In genomic region chr22:36379593-36380361, GRCh38 we compare ENCODE assay signal across 1 cellular context.
TF ChIP-seq lines count a peak whose summit lies in the region.

No MANE protein-coding gene starts in this region.

TF ChIP-seq in A549, 52 proteins besides CTCF, POLR2A, EP300 and RAD21 (continued from another document):
- TF ChIP-seq USF2 (IDR thresholded peaks at IDR 0.05) (no peak), CEBPB (IDR thresholded peaks at IDR 0.05) (no peak), KDM1A (IDR thresholded peaks at IDR 0.05; ENCODE audit: low read depth) (no peak), MAZ (IDR thresholded peaks at IDR 0.05; ENCODE audit: borderline replicate concordance, low read depth, low read length) (no peak), RARB (CRISPR knock-in tag; IDR thresholded peaks at IDR 0.05) (no peak), ATOH8 (CRISPR knock-in tag; IDR thresholded peaks at IDR 0.05; ENCODE audit: low read depth) (no peak)
